23 cellular contexts compared by ENCODE assay signal in genomic region chr6:6909111-6909510, GRCh38.
DNase-seq lines count a peak whose midpoint lies in the region; ATAC-seq, FAIRE-seq and TF ChIP-seq lines count a peak whose summit lies in the region.
"Had no signal": no experiment of that assay in that cellular context is flagged by ENCODE, and none has a peak within 500 bp of the region (broad histone marks: within the 10 kb centered on the region; RNA-seq: fewer than 3 reads in every experiment).

No MANE protein-coding gene starts in this region.

- BruUV-seq in K562 (replicated peaks; lab: Mats Ljungman, UMichigan), result no TSS peak

- no peaks in the 10 kb centered on the region for H3K9me2 ChIP-seq in GM23338 (ENCODE audit: insufficient read depth)

- TF ChIP-seq CTCF in GM23338 (conservative IDR thresholded peaks at IDR 0.05; ENCODE audit: low read depth in 2 of 2) (no peak), K562 (IDR thresholded peaks at IDR 0.05 in 2 of 3, conservative IDR thresholded peaks at IDR 0.05 in 1 of 3; ENCODE audit: insufficient read depth in 2 of 3, low read depth in 1 of 3, low read length in 3 of 3) (no peak), pancreas (IDR thresholded peaks at IDR 0.05) (no peak)

- no peaks in the 10 kb centered on the region for H4K20me1 ChIP-seq in GM23338 (replicated peaks; ENCODE audit: insufficient read depth)
- no peaks in the 10 kb centered on the region for H4K20me1 ChIP-seq in K562 (replicated peaks; ENCODE audit: control insufficient read depth, insufficient read depth, low read length)
- H4K20me1 ChIP-seq: BLaER1 treated with 17β-estradiol and CSF1 and Interleukin-3, amounts not matched to agents 10 nM and 100 nM had no signal

- H3K36me3 Mint-ChIP-seq in GM23338 (ENCODE audit: low read depth), result no peaks in the 10 kb centered on the region
- H3K36me3 Mint-ChIP-seq: CD8-positive, alpha-beta T cell had no signal

- no peak overlapping the region for H3K14ac ChIP-seq in mesenchymal stem cell (ENCODE audit: low read length in 2 of 2)

- no peaks in the 10 kb centered on the region for H3F3A ChIP-seq in GM23338 (replicated peaks; ENCODE audit: low read depth)

- no peak overlapping the region for H2BK12ac ChIP-seq in mesenchymal stem cell (ENCODE audit: low read length in 2 of 2)

- H3K27me3 Mint-ChIP-seq in GM23338 (ENCODE audit: insufficient read depth, low read depth, poor library complexity), result no peaks in the 10 kb centered on the region
- H3K27me3 Mint-ChIP-seq: CD4-positive, alpha-beta T cell had no signal

- H4K8ac ChIP-seq in mesenchymal stem cell (ENCODE audit: low read length), result no peak overlapping the region

- TF ChIP-seq POLR2A in K562 (conservative IDR thresholded peaks at IDR 0.05), result no peak

- H2AK5ac ChIP-seq in mesenchymal stem cell (ENCODE audit: low read length, severe bottlenecking), result no peak overlapping the region

- H3K4me1 ChIP-seq in GM23338 (ENCODE audit: insufficient read depth) (no peaks in the 10 kb centered on the region), K562 (replicated peaks in 1 of 2; ENCODE audit: control insufficient read depth in 2 of 2, insufficient read depth in 2 of 2, low read length in 2 of 2) (peaks cover 6 to 16% of the 10 kb centered on the region in 2 experiments; a peak in 4 of 5 replicates), mesenchymal stem cell (ENCODE audit: control insufficient read depth, insufficient read depth, low read depth, low read length) (peaks cover 2% of the 10 kb centered on the region), pancreas (peaks cover 0 to 3% (median 0%) of the 10 kb centered on the region in 3 donors)
- H3K4me1 ChIP-seq: A549, Caco-2 had no signal

- H3K79me1 ChIP-seq in mesenchymal stem cell (replicated peaks; ENCODE audit: low read length, poor library complexity, severe bottlenecking), result no peaks in the 10 kb centered on the region

- H3K9me1 ChIP-seq in K562 (ENCODE audit: control insufficient read depth, insufficient read depth, low read length), result no peaks in the 10 kb centered on the region

- H3K4me3 ChIP-seq in GM23338 (no peak overlapping the region), K562 (no peak overlapping the region), mesenchymal stem cell (ENCODE audit: insufficient read depth in 1 of 2, low read depth in 1 of 2, low read length in 2 of 2) (no peak overlapping the region), pancreas (no peak overlapping the region)
- H3K4me3 ChIP-seq: A549; BLaER1 treated with 17β-estradiol and CSF1 and Interleukin-3, amounts not matched to agents 10 nM and 100 nM had no signal

- H3K4ac ChIP-seq in mesenchymal stem cell (ENCODE audit: low read depth in 1 of 2, low read length in 2 of 2), result no peak overlapping the region

- H2BK15ac ChIP-seq in mesenchymal stem cell (ENCODE audit: low read depth, poor library complexity, severe bottlenecking), result peak overlapping the region; percentile 26

- H3K79me2 ChIP-seq in GM23338 (replicated peaks; ENCODE audit: insufficient read depth) (no peaks in the 10 kb centered on the region), K562 (ENCODE audit: control insufficient read depth, insufficient read depth, low read length) (no peaks in the 10 kb centered on the region)

- H3K27ac ChIP-seq in GM23338 (ENCODE audit: low read depth) (no peak overlapping the region), K562 (ENCODE audit: extremely low read depth, low read depth, low read length) (no peak overlapping the region), mesenchymal stem cell (ENCODE audit: low read length, poor library complexity, severe bottlenecking) (no peak overlapping the region), pancreas (no peak overlapping the region)
- H3K27ac ChIP-seq: 22Rv1; A549; BLaER1 treated with 17β-estradiol and CSF1 and Interleukin-3, amounts not matched to agents 10 nM and 100 nM; C4-2B had no signal

- intact Hi-C loops in K562 (cut with micrococcal nuclease), result no loop called here
- intact Hi-C loops in pancreas (cut with DNase I), result no loop called here
- intact Hi-C loops in sciatic nerve (cut with DNase I), result no loop called here

- H2AFZ ChIP-seq in GM23338, result peak overlapping the region; percentile 59; the same call in 1 of the 2 replicates
- H2AFZ ChIP-seq in K562 (ENCODE audit: low read depth, low read length), result peak overlapping the region; percentile 5
- no peak overlapping the region for H2AFZ ChIP-seq in mesenchymal stem cell (ENCODE audit: low read depth, low read length)

- H3K36me3 ChIP-seq in GM23338 (ENCODE audit: insufficient read depth) (no peaks in the 10 kb centered on the region), K562 (ENCODE audit: control insufficient read depth, insufficient read depth, low read length) (no peaks in the 10 kb centered on the region), mesenchymal stem cell (ENCODE audit: control insufficient read depth in 1 of 2, insufficient read depth in 2 of 2, low read depth in 1 of 2, low read length in 2 of 2) (no peaks in the 10 kb centered on the region), pancreas (no peaks in the 10 kb centered on the region)
- H3K36me3 ChIP-seq: BLaER1 treated with 17β-estradiol and CSF1 and Interleukin-3, amounts not matched to agents 10 nM and 100 nM had no signal

- H3K9me3 Mint-ChIP-seq in GM23338, result no peaks in the 10 kb centered on the region; the same call in 2 of the 3 replicates
- H3K9me3 Mint-ChIP-seq: CD4-positive, alpha-beta T cell; CD8-positive, alpha-beta T cell had no signal

- H3K18ac ChIP-seq in mesenchymal stem cell (ENCODE audit: low read depth in 1 of 2, low read length in 2 of 2), result no peak overlapping the region

- ATAC-seq in GM23338 (no peak), K562 (no peak), pancreas (peak in 3 of 4 donors; percentile 43 to 86 (median 67)), sciatic nerve (no peak)
- ATAC-seq: A549; CD8-positive, alpha-beta T cell had no signal

- H3K27ac Mint-ChIP-seq in GM23338, result no peak overlapping the region
- H3K27ac Mint-ChIP-seq: B cell; CD4-positive, alpha-beta T cell; CD8-positive, alpha-beta T cell had no signal

- 0 out of 3 replicates have a peak, but pooled peaks cover 3% of the 10 kb centered on the region for H3K4me1 Mint-ChIP-seq in GM23338
- H3K4me1 Mint-ChIP-seq: B cell had no signal

- H3K27me3 ChIP-seq in GM23338 (ENCODE audit: insufficient read depth) (no peaks in the 10 kb centered on the region), K562 (ENCODE audit: control insufficient read depth in 2 of 2, insufficient read depth in 2 of 2, low read length in 2 of 2) (no peaks in the 10 kb centered on the region), mesenchymal stem cell (ENCODE audit: control insufficient read depth in 1 of 2, insufficient read depth in 1 of 2, low read length in 2 of 2) (peaks cover 4 to 14% of the 10 kb centered on the region in 2 experiments), pancreas (no peaks in the 10 kb centered on the region)
- H3K27me3 ChIP-seq: BLaER1 treated with 17β-estradiol and CSF1 and Interleukin-3, amounts not matched to agents 10 nM and 100 nM had no signal

- no peak for TF ChIP-seq EP300 in K562 (IDR thresholded peaks at IDR 0.05; ENCODE audit: low read length)

- no peak overlapping the region for H4K91ac ChIP-seq in mesenchymal stem cell (ENCODE audit: low read length)

- TF ChIP-seq RAD21 in K562 (CRISPR knock-in tag; conservative IDR thresholded peaks at IDR 0.05 in 1 of 2, IDR thresholded peaks at IDR 0.05 in 1 of 2), result no peak

- H3K4me3 Mint-ChIP-seq in GM23338, result no peak overlapping the region
- H3K4me3 Mint-ChIP-seq: B cell; CD4-positive, alpha-beta T cell; CD8-positive, alpha-beta T cell had no signal

- POLR2A ChIA-PET in K562 (lab: Yijun Ruan, JAX), result interaction anchor here (0.6 to 0.9 kb wide), 2 partner anchors 16 to 84 kb away, joined by 3 to 4 read pairs; no protein-coding TSS in a partner anchor

- H3K9ac ChIP-seq in K562 (ENCODE audit: insufficient read depth in 1 of 2, low read depth in 2 of 2, low read length in 2 of 2) (peak overlapping the region in 1 of 2 experiments; percentile 40; a peak in 1 of 4 replicates), mesenchymal stem cell (ENCODE audit: low read length) (no peak overlapping the region)
- H3K9ac ChIP-seq: BLaER1 treated with 17β-estradiol and CSF1 and Interleukin-3, amounts not matched to agents 10 nM and 100 nM had no signal

- H2BK120ac ChIP-seq in mesenchymal stem cell (ENCODE audit: low read depth, low read length), result no peak overlapping the region

- in situ Hi-C loops in K562 (cut with MboI), result no loop called here

- DNase-seq in GM23338 (ENCODE audit: low spot score), result no peak
- DNase-seq in K562 (ENCODE audit: extremely low read depth in 1 of 4, low spot score in 3 of 4), result no peak
- no peak for DNase-seq in mesenchymal stem cell
- peak in 1 of 6 donors; percentile 19 for DNase-seq in pancreas
- DNase-seq in NCI-H1694 treated with DMSO at 0.1 percent for 48 hours (lab: John Stamatoyannopoulos, UW), result no peak
- DNase-seq in sciatic nerve (ENCODE audit: low spot score), result no peak
- DNase-seq in NCI-H2107 treated with DMSO at 0.1 percent for 48 hours (lab: John Stamatoyannopoulos, UW; ENCODE audit: unreplicated experiment), result no peak
- DNase-seq: AML-193; Caco-2; Calu3; CD4-positive, alpha-beta T cell; CD8-positive, alpha-beta T cell; DMS79 treated with DMSO at 0.1 percent for 48 hours; GF-D8 had no signal

- CTCF ChIA-PET in K562 (lab: Yijun Ruan, JAX; ENCODE audit: low intra/inter-chr PET ratio), result no interaction called here

- H3K4me2 ChIP-seq in GM23338, result no peak overlapping the region
- no peak overlapping the region for H3K4me2 ChIP-seq in K562 (ENCODE audit: insufficient read depth, low read length)
- no peak overlapping the region for H3K4me2 ChIP-seq in mesenchymal stem cell (ENCODE audit: low read length, poor library complexity, severe bottlenecking)
- H3K4me2 ChIP-seq: A549; BLaER1 treated with 17β-estradiol and CSF1 and Interleukin-3, amounts not matched to agents 10 nM and 100 nM had no signal

- 41% methylated on average over 9 of the region's 9 CpGs for WGBS in K562 (ENCODE audit: insufficient coverage, low coverage, missing lambda C conversion rate)
- 81% methylated on average over 9 of the region's 9 CpGs for WGBS in mesenchymal stem cell
- WGBS in pancreas, 2 donors, result 45 to 50% methylated on average over 9 of the region's 9 CpGs

- H2BK5ac ChIP-seq in mesenchymal stem cell (ENCODE audit: low read depth, low read length, poor library complexity, severe bottlenecking), result no peak overlapping the region

- no peak overlapping the region for H3K23ac ChIP-seq in mesenchymal stem cell (ENCODE audit: low read length in 2 of 2)

- FAIRE-seq in K562 (lab: Jason Lieb, UNC) (no peak), pancreas (lab: Jason Lieb, UNC) (no peak)
- FAIRE-seq: A549, D721Med, G401.6, GM12891, GM18507 had no signal

- H3K9me3 ChIP-seq in K562 (replicated peaks; ENCODE audit: control insufficient read depth, insufficient read depth, low read depth, low read length) (no peaks in the 10 kb centered on the region), mesenchymal stem cell (ENCODE audit: control insufficient read depth, low read length) (no peaks in the 10 kb centered on the region), pancreas (no peaks in the 10 kb centered on the region)
- H3K9me3 ChIP-seq: A549; BLaER1 treated with 17β-estradiol and CSF1 and Interleukin-3, amounts not matched to agents 10 nM and 100 nM; Caco-2 had no signal

TF ChIP-seq in K562, 482 proteins besides CTCF, POLR2A, EP300 and RAD21 (continues in another document):
- TF ChIP-seq HDAC6 (IDR thresholded peaks at IDR 0.05; ENCODE audit: low read depth, low read length), result no peak
- no peak for TF ChIP-seq TRIM28 (IDR thresholded peaks at IDR 0.05)
- no peak for TF ChIP-seq ZNF41 (CRISPR knock-in tag; conservative IDR thresholded peaks at IDR 0.05)
- no peak for TF ChIP-seq TAF9B (IDR thresholded peaks at IDR 0.05; ENCODE audit: partially characterized antibody)

Comparison
In these comparisons a context has a peak if more than half of its experiments do, and no peak if none do; other contexts are left out.
1. ATAC-seq: peak in pancreas (3 of 4); none in GM23338 (single experiment), K562 (single experiment) and sciatic nerve (single experiment).